ENCODE assay signal across 17 cellular contexts in genomic region chr13:22108283-22108897, GRCh38.
DNase-seq lines count a peak whose midpoint lies in the region; ATAC-seq and TF ChIP-seq lines count a peak whose summit lies in the region.
"Had no signal": no experiment of that assay in that cellular context is flagged by ENCODE, and none has a peak within 500 bp of the region (broad histone marks: within the 10 kb centered on the region; RNA-seq: fewer than 3 reads in every experiment).

No MANE protein-coding gene starts in this region.

- H3K9me3 ChIP-seq in IMR-90 (ENCODE audit: control insufficient read depth, insufficient read depth, low read length) (no peaks in the 10 kb centered on the region), gastrocnemius medialis (no peaks in the 10 kb centered on the region)
- no peaks in the 10 kb centered on the region for H3K9me3 ChIP-seq in effector memory CD4-positive, alpha-beta T cell (ENCODE audit: control insufficient read depth, low read length)

- no peaks in the 10 kb centered on the region for H3K27me3 Mint-ChIP-seq in activated CD4-positive, alpha-beta T cell treated with anti-CD3 and anti-CD28 coated beads, Interleukin-2, amount 10 ng/mL, durations not matched to agents 7 days and 5 days
- no peaks in the 10 kb centered on the region for H3K27me3 Mint-ChIP-seq in activated CD4-positive, alpha-beta memory T cell treated with anti-CD3 and anti-CD28 coated beads, Interleukin-2, amount 10 ng/mL, durations not matched to agents 7 days and 5 days
- H3K27me3 Mint-ChIP-seq: activated CD4-positive, alpha-beta memory T cell treated with anti-CD3 and anti-CD28 coated beads for 36 hours had no signal

- intact Hi-C loops in IMR-90 (cut with micrococcal nuclease) (no loop called here), gastrocnemius medialis (cut with DNase I; ENCODE audit: low total_unique reads) (no loop called here)

- peak overlapping the region; percentile 23; the same call in 1 of the 2 replicates for H3K27ac ChIP-seq in IMR-90 (ENCODE audit: insufficient read depth, low read length)
- peak overlapping the region; percentile 18 for H3K27ac ChIP-seq in effector memory CD4-positive, alpha-beta T cell (ENCODE audit: insufficient read depth, low read length, poor library complexity, severe bottlenecking)
- no peak overlapping the region for H3K27ac ChIP-seq in gastrocnemius medialis
- H3K27ac ChIP-seq: RWPE1 had no signal

- in situ Hi-C loops in IMR-90 (cut with MboI; ENCODE audit: low sequenced_read_pairs) (no loop called here), gastrocnemius medialis (cut with MboI; ENCODE audit: low sequenced_read_pairs in 4 of 4) (no loop called here)

- peak overlapping the region; percentile 28 for H2BK20ac ChIP-seq in IMR-90 (ENCODE audit: low read depth, low read length)

- peak overlapping the region; percentile 3; the same call in 1 of the 2 replicates for H3K14ac ChIP-seq in IMR-90 (replicated peaks; ENCODE audit: low read depth, low read length)

- WGBS in IMR-90 (ENCODE audit: extremely low coverage in 2 of 2, insufficient read length in 1 of 2), 2 experiments: no CpG with 5 or more reads among the region's 3 CpGs

- H2BK5ac ChIP-seq in IMR-90 (ENCODE audit: low read depth, low read length, poor library complexity, severe bottlenecking): peak overlapping the region; percentile 67

- H3K4me1 Mint-ChIP-seq in activated CD4-positive, alpha-beta T cell treated with anti-CD3 and anti-CD28 coated beads, Interleukin-2, amount 10 ng/mL, durations not matched to agents 7 days and 5 days: peaks cover 41% of the 10 kb centered on the region
- H3K4me1 Mint-ChIP-seq in activated CD4-positive, alpha-beta memory T cell treated with anti-CD3 and anti-CD28 coated beads, Interleukin-2, amount 10 ng/mL, durations not matched to agents 7 days and 5 days: peaks cover 47% of the 10 kb centered on the region

- H2BK15ac ChIP-seq in IMR-90 (ENCODE audit: low read depth, low read length): no peak overlapping the region

- POLR2A ChIA-PET in activated CD4-positive, alpha-beta T cell treated with anti-CD3 and anti-CD28 coated beads, Interleukin-2, amount 10 ng/mL, durations not matched to agents 7 days and 5 days (lab: Charles Lee): no interaction called here
- POLR2A ChIA-PET in IMR-90 (lab: Charles Lee; ENCODE audit: unreplicated experiment): no interaction called here
- POLR2A ChIA-PET in activated CD4-positive, alpha-beta memory T cell treated with anti-CD3 and anti-CD28 coated beads, Interleukin-2, amount 10 ng/mL, durations not matched to agents 7 days and 5 days (lab: Charles Lee): no interaction called here

- H3K36me3 ChIP-seq in IMR-90 (ENCODE audit: control insufficient read depth, insufficient read depth, low read length) (no peaks in the 10 kb centered on the region), gastrocnemius medialis (no peaks in the 10 kb centered on the region)
- H3K36me3 ChIP-seq in effector memory CD4-positive, alpha-beta T cell (ENCODE audit: control insufficient read depth, insufficient read depth, low read length): no peaks in the 10 kb centered on the region

- no peak for TF ChIP-seq POLR2A in IMR-90 (IDR thresholded peaks at IDR 0.05; ENCODE audit: low read depth, low read length)
- TF ChIP-seq POLR2A in gastrocnemius medialis (IDR thresholded peaks at IDR 0.05): no peak

- no peak overlapping the region for H3K4me3 ChIP-seq in IMR-90 (ENCODE audit: insufficient read depth, low read depth, low read length)
- no peak overlapping the region for H3K4me3 ChIP-seq in effector memory CD4-positive, alpha-beta T cell (ENCODE audit: insufficient read depth, low read depth, low read length, poor library complexity, severe bottlenecking)
- H3K4me3 ChIP-seq in gastrocnemius medialis: no peak overlapping the region

- H2BK120ac ChIP-seq in IMR-90 (ENCODE audit: low read depth, low read length): peak overlapping the region; percentile 13; the same call in 1 of the 2 replicates

- no peak overlapping the region for H4K8ac ChIP-seq in IMR-90 (ENCODE audit: low read depth in 2 of 2, low read length in 2 of 2)

- H3K4me1 ChIP-seq in IMR-90 (ENCODE audit: control insufficient read depth, insufficient read depth, low read length) (peaks cover 18% of the 10 kb centered on the region), gastrocnemius medialis (no peaks in the 10 kb centered on the region)
- H3K4me1 ChIP-seq in effector memory CD4-positive, alpha-beta T cell (ENCODE audit: control insufficient read depth, insufficient read depth, low read length, poor library complexity, severe bottlenecking): peaks cover 21% of the 10 kb centered on the region

- no peak overlapping the region for H2AFZ ChIP-seq in IMR-90 (replicated peaks; ENCODE audit: low read length, poor library complexity)

- TF ChIP-seq RAD21 in IMR-90 (IDR thresholded peaks at IDR 0.05; ENCODE audit: low read length): no peak

- H3K36me3 Mint-ChIP-seq in activated CD4-positive, alpha-beta T cell treated with anti-CD3 and anti-CD28 coated beads, Interleukin-2, amount 10 ng/mL, durations not matched to agents 7 days and 5 days (ENCODE audit: low read depth): peaks cover 7% of the 10 kb centered on the region
- H3K36me3 Mint-ChIP-seq in activated CD4-positive, alpha-beta memory T cell treated with anti-CD3 and anti-CD28 coated beads, Interleukin-2, amount 10 ng/mL, durations not matched to agents 7 days and 5 days (ENCODE audit: low read depth): peaks cover 2% of the 10 kb centered on the region
- H3K36me3 Mint-ChIP-seq: natural killer cell had no signal

- no TSS peak for BruUV-seq in IMR-90 (replicated peaks; lab: Mats Ljungman, UMichigan)

- H2AK5ac ChIP-seq in IMR-90 (ENCODE audit: low read depth, low read length): no peak overlapping the region

- H3K23ac ChIP-seq in IMR-90 (ENCODE audit: low read depth, low read length): no peak overlapping the region

- H4K20me1 ChIP-seq in IMR-90 (ENCODE audit: insufficient read depth, low read length): no peaks in the 10 kb centered on the region

- peaks cover 15% of the 10 kb centered on the region for H3K9me3 Mint-ChIP-seq in activated CD4-positive, alpha-beta T cell treated with anti-CD3 and anti-CD28 coated beads, Interleukin-2, amount 10 ng/mL, durations not matched to agents 7 days and 5 days
- H3K9me3 Mint-ChIP-seq in activated CD4-positive, alpha-beta memory T cell treated with anti-CD3 and anti-CD28 coated beads, Interleukin-2, amount 10 ng/mL, durations not matched to agents 7 days and 5 days: peaks cover 10% of the 10 kb centered on the region
- H3K9me3 Mint-ChIP-seq: natural killer cell had no signal

- peak overlapping the region; percentile 86; the same call in 1 of the 2 replicates for H3K18ac ChIP-seq in IMR-90 (ENCODE audit: low read depth, low read length)

- no peak overlapping the region for H4K5ac ChIP-seq in IMR-90 (ENCODE audit: low read depth, low read length)

- H3K9me1 ChIP-seq in IMR-90 (ENCODE audit: insufficient read depth, low read length): peaks cover 3% of the 10 kb centered on the region

- TF ChIP-seq CTCF in IMR-90 (conservative IDR thresholded peaks at IDR 0.05; ENCODE audit: low read depth, low read length) (no peak), gastrocnemius medialis (IDR thresholded peaks at IDR 0.05 in 4 of 5, conservative IDR thresholded peaks at IDR 0.05 in 1 of 5) (no peak)

- CTCF ChIA-PET in activated CD4-positive, alpha-beta T cell treated with anti-CD3 and anti-CD28 coated beads, Interleukin-2, amount 10 ng/mL, durations not matched to agents 7 days and 5 days (lab: Charles Lee): interaction anchor here (1.2 kb wide), 1 partner anchor 13 kb away, joined by 3 read pairs; no protein-coding TSS in a partner anchor
- CTCF ChIA-PET in IMR-90 (lab: Yijun Ruan, JAX): no interaction called here
- CTCF ChIA-PET in activated CD4-positive, alpha-beta memory T cell treated with anti-CD3 and anti-CD28 coated beads, Interleukin-2, amount 10 ng/mL, durations not matched to agents 7 days and 5 days (lab: Charles Lee): interaction anchor here (0.8 kb wide), 1 partner anchor 67 kb away, joined by 3 read pairs; no protein-coding TSS in a partner anchor

- no peak overlapping the region for H2AK9ac ChIP-seq in IMR-90 (replicated peaks; ENCODE audit: low read depth, low read length, poor library complexity)

- H3K27me3 ChIP-seq in IMR-90 (ENCODE audit: control insufficient read depth, insufficient read depth, low read length): no peaks in the 10 kb centered on the region; the same call in 1 of the 2 replicates
- no peaks in the 10 kb centered on the region for H3K27me3 ChIP-seq in effector memory CD4-positive, alpha-beta T cell (replicated peaks; ENCODE audit: control insufficient read depth, insufficient read depth, low read length, poor library complexity, severe bottlenecking)
- no peaks in the 10 kb centered on the region for H3K27me3 ChIP-seq in gastrocnemius medialis

- H3K4me2 ChIP-seq in IMR-90 (ENCODE audit: low read depth, low read length): peak overlapping the region; percentile 25; the same call in 1 of the 2 replicates

- dilution Hi-C loops in IMR-90 (cut with HindIII; ENCODE audit: low sequenced_read_pairs, unreplicated experiment): no loop called here

- peak overlapping the region; percentile 1; the same call in 1 of the 2 replicates for H3K4ac ChIP-seq in IMR-90 (ENCODE audit: low read depth, low read length)

- no peak overlapping the region for H3K9ac ChIP-seq in IMR-90 (ENCODE audit: low read depth, low read length)

- peak overlapping the region; percentile 33 for H3K27ac Mint-ChIP-seq in activated CD4-positive, alpha-beta T cell treated with anti-CD3 and anti-CD28 coated beads, Interleukin-2, amount 10 ng/mL, durations not matched to agents 7 days and 5 days
- no peak overlapping the region for H3K27ac Mint-ChIP-seq in activated CD4-positive, alpha-beta memory T cell treated with anti-CD3 and anti-CD28 coated beads, Interleukin-2, amount 10 ng/mL, durations not matched to agents 7 days and 5 days
- H3K27ac Mint-ChIP-seq: activated CD4-positive, alpha-beta memory T cell treated with anti-CD3 and anti-CD28 coated beads for 36 hours; natural killer cell had no signal

- DNase-seq in activated CD4-positive, alpha-beta T cell treated with anti-CD3 and anti-CD28 coated beads, Interleukin-2, amount 10 ng/mL, durations not matched to agents 7 days and 5 days: no peak
- no peak for DNase-seq in activated CD4-positive, alpha-beta T cell treated with anti-CD3 and anti-CD28 coated beads for 1 hour
- DNase-seq in IMR-90 (peak; percentile 59), gastrocnemius medialis (no peak)
- no peak for DNase-seq in effector memory CD4-positive, alpha-beta T cell
- DNase-seq in activated CD4-positive, alpha-beta memory T cell treated with anti-CD3 and anti-CD28 coated beads, Interleukin-2, amount 10 ng/mL, durations not matched to agents 7 days and 5 days: no peak
- DNase-seq: activated CD4-positive, alpha-beta memory T cell treated with anti-CD3 and anti-CD28 coated beads for 36 hours; activated naive CD4-positive, alpha-beta T cell treated with Interleukin-2 at 50 U/mL for 16 hours; erythroblast; MV-4-11; natural killer cell; NCI-H2107; NCI-H82; stimulated activated CD4-positive, alpha-beta T cell treated with anti-CD3 and anti-CD28 coated beads, Interleukin-4, amount 100 ng/mL, for 24 hours had no signal

- no peak overlapping the region for H4K91ac ChIP-seq in IMR-90 (ENCODE audit: insufficient read depth, low read depth, low read length)

- no peaks in the 10 kb centered on the region for H3K79me1 ChIP-seq in IMR-90 (ENCODE audit: low read depth in 1 of 2, low read length in 2 of 2)

- ATAC-seq in IMR-90 (ENCODE audit: low read depth) (peak; percentile 76), gastrocnemius medialis (peak; percentile 44 to 73), GM19455 (IDR thresholded peaks at IDR 0.05; ENCODE audit: unreplicated experiment) (no peak), GM18520 (IDR thresholded peaks at IDR 0.05; ENCODE audit: unreplicated experiment) (no peak)
- ATAC-seq: natural killer cell had no signal

- H3K56ac ChIP-seq in IMR-90 (ENCODE audit: extremely low read depth, insufficient read depth, low read length): no peak overlapping the region

- H3K4me3 Mint-ChIP-seq in activated CD4-positive, alpha-beta T cell treated with anti-CD3 and anti-CD28 coated beads, Interleukin-2, amount 10 ng/mL, durations not matched to agents 7 days and 5 days: no peak overlapping the region
- no peak overlapping the region for H3K4me3 Mint-ChIP-seq in activated CD4-positive, alpha-beta memory T cell treated with anti-CD3 and anti-CD28 coated beads, Interleukin-2, amount 10 ng/mL, durations not matched to agents 7 days and 5 days
- H3K4me3 Mint-ChIP-seq: activated CD4-positive, alpha-beta memory T cell treated with anti-CD3 and anti-CD28 coated beads for 36 hours; natural killer cell had no signal

Comparison
In these comparisons a context has a peak if more than half of its experiments do, and no peak if none do; other contexts are left out.
1. ATAC-seq: peak in IMR-90 (single experiment) and gastrocnemius medialis (2 of 2); none in GM19455 (single experiment) and GM18520 (single experiment).
2. H3K27ac ChIP-seq: peak in IMR-90 (single experiment) and effector memory CD4-positive, alpha-beta T cell (single experiment); none in gastrocnemius medialis (0 of 4).